In the genomic region with DNA sequence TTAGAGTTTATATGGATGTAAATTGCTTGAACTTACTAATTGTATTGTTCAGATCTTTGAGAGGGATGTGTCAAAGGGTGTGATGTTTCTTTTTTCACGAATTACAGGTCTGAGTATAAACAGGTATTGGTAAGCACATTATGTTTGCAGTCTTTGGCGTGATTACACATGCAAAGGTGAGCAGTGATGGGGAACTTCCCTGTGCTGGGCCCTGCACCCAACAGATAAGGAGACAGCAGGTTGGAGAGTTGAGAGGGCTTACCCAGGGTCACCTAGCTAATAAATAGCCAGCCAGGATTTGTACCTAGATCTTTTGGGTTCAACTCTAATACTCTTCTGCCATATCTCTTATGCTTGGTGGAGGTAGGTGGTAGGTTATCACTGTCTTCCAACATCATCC, we compare ENCODE assay signal across 20 cellular contexts. TPM values are rescaled to one million over a fixed set of nuclear protein-coding genes. Genes with fewer than 3 reads are reported as not detected.
DNase-seq lines count a peak whose midpoint lies in the region; ATAC-seq, FAIRE-seq and TF ChIP-seq lines count a peak whose summit lies in the region.
"Had no signal": no experiment of that assay in that cellular context is flagged by ENCODE, and none has a peak within 500 bp of the region (broad histone marks: within the 10 kb centered on the region; RNA-seq: fewer than 3 reads in every experiment).

No MANE protein-coding gene starts in this region.

- no peaks in the 10 kb centered on the region for H3K36me3 Mint-ChIP-seq in activated B cell treated with CpG ODN at 0.5 μM for 24 hours (ENCODE audit: low read depth)
- H3K36me3 Mint-ChIP-seq in memory B cell = peaks cover 6% of the 10 kb centered on the region

- FAIRE-seq in GM18507 (lab: Jason Lieb, UNC) = peak; percentile 31
- FAIRE-seq: A204.1, H54, HepG2 had no signal

- peaks cover 29% of the 10 kb centered on the region for H3K4me1 Mint-ChIP-seq in activated B cell treated with CpG ODN at 0.5 μM for 24 hours
- H3K4me1 Mint-ChIP-seq in memory B cell = peaks cover 19% of the 10 kb centered on the region
- H3K4me1 Mint-ChIP-seq: GM23338 had no signal

- TF ChIP-seq CTCF in activated B cell treated with CpG ODN at 0.5 μM for 24 hours (IDR thresholded peaks at IDR 0.05) (no peak), OCI-LY7 (conservative IDR thresholded peaks at IDR 0.05; ENCODE audit: low read length) (no peak)

- CTCF ChIA-PET in activated B cell treated with CpG ODN at 0.5 μM for 24 hours (lab: Charles Lee) (no interaction called here), OCI-LY7 (lab: Charles Lee; ENCODE audit: unreplicated experiment) (no interaction called here)

- H3K4me3 Mint-ChIP-seq in activated B cell treated with CpG ODN at 0.5 μM for 24 hours = no peak overlapping the region
- peak overlapping the region; percentile 78 for H3K4me3 Mint-ChIP-seq in memory B cell
- H3K4me3 Mint-ChIP-seq: CD4-positive, alpha-beta T cell; GM23338 had no signal

- no peak overlapping the region for H3K4me2 ChIP-seq in OCI-LY7 (ENCODE audit: low read length)
- H3K4me2 ChIP-seq: GM23338 had no signal

- no peaks in the 10 kb centered on the region for H3K9me2 ChIP-seq in OCI-LY7 (ENCODE audit: insufficient read depth, low read length)

- no peaks in the 10 kb centered on the region for H3K79me2 ChIP-seq in OCI-LY7 (ENCODE audit: insufficient read depth, low read depth, low read length)

- no peaks in the 10 kb centered on the region for H3K9me3 ChIP-seq in OCI-LY7 (ENCODE audit: low read length)

- H3K4me3 ChIP-seq in OCI-LY7 (ENCODE audit: low read depth, low read length, poor library complexity, severe bottlenecking) = no peak overlapping the region
- H3K4me3 ChIP-seq: GM23338 had no signal

- H3K27ac Mint-ChIP-seq in activated B cell treated with CpG ODN at 0.5 μM for 24 hours (peak overlapping the region; percentile 47), memory B cell (peak overlapping the region; percentile 73)
- H3K27ac Mint-ChIP-seq: CD4-positive, alpha-beta T cell; GM23338 had no signal

- no peaks in the 10 kb centered on the region for H3K4me1 ChIP-seq in OCI-LY7 (ENCODE audit: insufficient read depth, low read length, poor library complexity, severe bottlenecking)

- DNase-seq in GM18507 (ENCODE audit: extremely low spot score, insufficient read length, low read depth) (no peak), activated B cell treated with CpG ODN at 0.5 μM for 24 hours (no peak), memory B cell (ENCODE audit: low spot score in 2 of 2) (no peak), kidney tubule cell (ENCODE audit: low spot score) (no peak), OCI-LY7 (ENCODE audit: low spot score) (no peak)
- DNase-seq: ACHN; CD4-positive, alpha-beta T cell; DMS153; DMS79; GDM1; HCEC 1CT; Karpas-422; KBM-7 had no signal

- no peaks in the 10 kb centered on the region for H4K20me1 ChIP-seq in OCI-LY7 (ENCODE audit: insufficient read depth, low read length)

- H3K27me3 Mint-ChIP-seq in activated B cell treated with CpG ODN at 0.5 μM for 24 hours (no peaks in the 10 kb centered on the region), memory B cell (no peaks in the 10 kb centered on the region)
- H3K27me3 Mint-ChIP-seq: CD4-positive, alpha-beta T cell; IgD-negative memory B cell had no signal

- intact Hi-C loops in activated B cell treated with CpG ODN at 0.5 μM for 24 hours (cut with micrococcal nuclease) (no loop called here), OCI-LY7 (cut with micrococcal nuclease; ENCODE audit: unreplicated experiment) (no loop called here)

- ATAC-seq in activated B cell treated with CpG ODN at 0.5 μM for 24 hours (ENCODE audit: low read depth) = no peak
- peak; percentile 62 for ATAC-seq in memory B cell (ENCODE audit: low read depth)
- ATAC-seq in HG03469 (IDR thresholded peaks at IDR 0.05; ENCODE audit: unreplicated experiment) = no peak
- ATAC-seq: GM23338, HepG2 had no signal

- no TSS peak for BruUV-seq in OCI-LY7 (replicated peaks; lab: Mats Ljungman, UMichigan)

- POLR2A ChIA-PET in activated B cell treated with CpG ODN at 0.5 μM for 24 hours (lab: Charles Lee) (interaction anchor here (0.6 to 0.7 kb wide), 2 partner anchors 47 to 102 kb away, joined by 3 to 5 read pairs; no protein-coding TSS in a partner anchor), OCI-LY7 (lab: Charles Lee) (interaction anchor here (0.6 kb wide), 1 partner anchor 1236 kb away, joined by 3 read pairs; no protein-coding TSS in a partner anchor)

- H2AFZ ChIP-seq in OCI-LY7 (ENCODE audit: low read length) = no peak overlapping the region
- H2AFZ ChIP-seq: GM23338 had no signal

- no peaks in the 10 kb centered on the region for H3K36me3 ChIP-seq in OCI-LY7 (ENCODE audit: insufficient read depth, low read length)

- H3K9me3 Mint-ChIP-seq in activated B cell treated with CpG ODN at 0.5 μM for 24 hours (no peaks in the 10 kb centered on the region), memory B cell (peaks cover 4% of the 10 kb centered on the region)
- H3K9me3 Mint-ChIP-seq: CD4-positive, alpha-beta T cell; GM23338; IgD-negative memory B cell had no signal

- H3K27ac ChIP-seq in OCI-LY7 (ENCODE audit: low read depth, low read length, poor library complexity, severe bottlenecking) = no peak overlapping the region
- H3K27ac ChIP-seq: C4-2B had no signal

RNA-seq across cellular contexts. Expression of a gene that starts 46.5 kb away (rescaled TPM):
- total RNA-seq in activated B cell treated with CpG ODN at 0.5 μM for 24 hours = 7.5 and 10.3 TPM in 2 replicates
- 9.0 and 9.8 TPM in 2 replicates for total RNA-seq in OCI-LY7 (2014; rRNA removed; shearing (Covaris generic))
- 8.9 and 11.5 TPM in 2 replicates for total RNA-seq in OCI-LY7 (2022)
